ENCODE assay signal across 8 cellular contexts in genomic region chr11:68584097-68584496, GRCh38.
DNase-seq lines count a peak whose midpoint lies in the region; ATAC-seq and TF ChIP-seq lines count a peak whose summit lies in the region.

No MANE protein-coding gene starts in this region.

- H3K4me3 ChIP-seq in Jurkat, Clone E6-1 (ENCODE audit: low read length) = no peak overlapping the region
- H3K4me3 ChIP-seq in choroid plexus epithelial cell (ENCODE audit: low read depth, low read length) = no peak overlapping the region

- DNase-seq in D341Med (ENCODE audit: low spot score) = peak; percentile 61
- peak; percentile 60 for DNase-seq in Jurkat, Clone E6-1 (ENCODE audit: low read depth, low spot score)
- DNase-seq in activated CD4-positive, CD25-positive, alpha-beta regulatory T cell treated with anti-CD3 and anti-CD28 coated beads, Interleukin-2, amount 50 U/mL, for 72 hours = peak; percentile 60
- DNase-seq in choroid plexus epithelial cell (ENCODE audit: low read depth) = peak; percentile 31
- peak; percentile 15 for DNase-seq in mucosa of gallbladder (ENCODE audit: low spot score)
- peak; percentile 14 for DNase-seq in stimulated activated naive CD4-positive, alpha-beta T cell treated with Interleukin-2 at 50 U/mL for 16 hours (lab: John Stamatoyannopoulos, UW)
- DNase-seq in NCI-H2171 (lab: John Stamatoyannopoulos, UW) = no peak

- peak; percentile 68 for TF ChIP-seq CTCF in choroid plexus epithelial cell (conservative IDR thresholded peaks at IDR 0.05; ENCODE audit: low read depth, low read length)

- ATAC-seq in HG03025 (IDR thresholded peaks at IDR 0.05; ENCODE audit: low FRiP score, unreplicated experiment) = no peak
